21 cellular contexts compared by ENCODE assay signal in the genomic region with DNA sequence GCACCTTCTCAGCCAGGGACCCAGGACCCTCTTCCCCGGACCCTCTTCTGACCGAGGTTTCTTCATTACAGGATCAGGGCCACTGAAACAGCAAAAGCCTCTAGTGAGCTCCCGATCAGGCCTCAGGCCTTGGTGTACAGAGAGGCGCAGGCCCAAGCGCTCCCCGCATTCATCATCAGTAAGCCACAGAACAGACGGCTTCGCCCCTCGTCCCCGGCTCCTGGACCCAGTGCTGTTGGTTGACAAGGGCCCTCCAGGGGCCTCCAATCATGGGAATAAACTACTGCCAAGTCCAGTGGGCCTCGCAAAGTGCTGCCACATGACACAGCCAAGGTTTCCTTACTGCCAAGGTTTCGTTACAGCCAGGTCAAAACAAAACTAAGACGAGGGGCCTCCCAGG.
"Had no signal": no experiment of that assay in that cellular context is flagged by ENCODE, and none has a peak within 500 bp of the region (broad histone marks: within the 10 kb centered on the region; RNA-seq: fewer than 3 reads in every experiment).

No MANE protein-coding gene starts in this region.

- H3K27me3 Mint-ChIP-seq: naive thymus-derived CD8-positive, alpha-beta T cell had no signal

- H3K4me3 Mint-ChIP-seq: activated CD4-positive, alpha-beta memory T cell treated with anti-CD3 and anti-CD28 coated beads, Interleukin-2, amount 10 ng/mL, durations not matched to agents 7 days and 5 days; activated CD4-positive, alpha-beta T cell treated with anti-CD3 and anti-CD28 coated beads, Interleukin-2, amount 10 ng/mL, durations not matched to agents 7 days and 5 days; activated T-cell treated with anti-CD3 and anti-CD28 coated beads, Interleukin-2, amount 50 U/mL, for 24 hours; endodermal cell; immature natural killer cell; naive thymus-derived CD8-positive, alpha-beta T cell; neural progenitor cell had no signal

- H3K36me3 ChIP-seq: neural progenitor cell had no signal

- H3K27ac ChIP-seq: breast epithelium, heart left ventricle, neural progenitor cell, parathyroid adenoma, thoracic aorta had no signal

- DNase-seq: activated CD4-positive, alpha-beta memory T cell treated with anti-CD3 and anti-CD28 coated beads, Interleukin-2, amount 10 ng/mL, durations not matched to agents 7 days and 5 days; activated CD4-positive, alpha-beta T cell treated with anti-CD3 and anti-CD28 coated beads, Interleukin-2, amount 10 ng/mL, durations not matched to agents 7 days and 5 days; activated gamma-delta T cell treated with Interleukin-2 at 50 U/mL for 16 hours; activated naive CD4-positive, alpha-beta T cell treated with anti-CD3 and anti-CD28 coated beads, Interleukin-2, amount 50 U/mL, for 16 hours; activated T-cell treated with anti-CD3 and anti-CD28 coated beads, Interleukin-2, amount 50 U/mL, for 24 hours; central memory CD4-positive, alpha-beta T cell; hypothalamus; immature natural killer cell; left colon; midbrain; naive thymus-derived CD8-positive, alpha-beta T cell; occipital lobe; right cardiac atrium; stimulated activated CD4-positive, alpha-beta T cell treated with anti-CD3 and anti-CD28 coated beads, Interleukin-2, amount 100 ng/mL, for 48 hours; trophoblast cell had no signal

- H3K9me3 ChIP-seq: breast epithelium, thoracic aorta had no signal

- H3K4me3 ChIP-seq: breast epithelium, heart left ventricle, neural progenitor cell, thoracic aorta had no signal

- H3K27ac Mint-ChIP-seq: activated CD4-positive, alpha-beta memory T cell treated with anti-CD3 and anti-CD28 coated beads, Interleukin-2, amount 10 ng/mL, durations not matched to agents 7 days and 5 days; activated CD4-positive, alpha-beta T cell treated with anti-CD3 and anti-CD28 coated beads, Interleukin-2, amount 10 ng/mL, durations not matched to agents 7 days and 5 days; activated T-cell treated with anti-CD3 and anti-CD28 coated beads, Interleukin-2, amount 50 U/mL, for 24 hours; endodermal cell; neural progenitor cell had no signal

- H3K4me1 ChIP-seq: breast epithelium, neural progenitor cell, parathyroid adenoma had no signal

- H3K9me3 Mint-ChIP-seq: activated CD4-positive, alpha-beta memory T cell treated with anti-CD3 and anti-CD28 coated beads, Interleukin-2, amount 10 ng/mL, durations not matched to agents 7 days and 5 days; activated T-cell treated with anti-CD3 and anti-CD28 coated beads, Interleukin-2, amount 50 U/mL, for 24 hours; immature natural killer cell; naive thymus-derived CD8-positive, alpha-beta T cell had no signal

- H3K27me3 ChIP-seq: breast epithelium, heart left ventricle, neural progenitor cell had no signal
